In genomic region chr21:33959680-33960079, GRCh38 we compare ENCODE assay signal across 29 cellular contexts.
"Had no signal": no experiment of that assay in that cellular context is flagged by ENCODE, and none has a peak within 500 bp of the region (broad histone marks: within the 10 kb centered on the region; RNA-seq: fewer than 3 reads in every experiment).

No MANE protein-coding gene starts in this region.

- H3K9me3 ChIP-seq: lower lobe of right lung, pancreas, prostate gland had no signal

- H3K36me3 Mint-ChIP-seq: type B pancreatic cell had no signal

- H3K9me3 Mint-ChIP-seq: type B pancreatic cell had no signal

- H3K4me3 ChIP-seq: left lung, lower lobe of right lung, pancreas, prostate gland, skin epidermis, spleen, tibial nerve, uterus had no signal

- H3K4me1 ChIP-seq: left lung, lower lobe of right lung, pancreas, prostate gland, spleen, tibial nerve, uterus had no signal

- FAIRE-seq: islet of Langerhans, kidney, pancreas had no signal

- H3K4me3 Mint-ChIP-seq: immature natural killer cell; naive thymus-derived CD8-positive, alpha-beta T cell; nephron; neural crest cell; stimulated activated memory B cell treated with anti-CD40 and anti-IgM and Interleukin-4, amounts not matched to agents 10 μg/mL and 1 μg/mL and 100 μg/mL, for 72 hours; stimulated activated naive CD8-positive, alpha-beta T cell treated with anti-CD3 and anti-CD28 coated beads, Interleukin-15, amount 100 ng/mL, for 72 hours; type B pancreatic cell had no signal

- H3K4me1 Mint-ChIP-seq: nephron, neural crest cell had no signal

- H3K27ac ChIP-seq: left lung, lower lobe of right lung, pancreas, prostate gland, skin epidermis, spleen, tibial nerve, uterus had no signal

- H3K27ac Mint-ChIP-seq: immature natural killer cell; nephron; stimulated activated memory B cell treated with anti-CD40 and anti-IgM and Interleukin-4, amounts not matched to agents 10 μg/mL and 1 μg/mL and 100 μg/mL, for 72 hours; stimulated activated naive CD8-positive, alpha-beta T cell treated with anti-CD3 and anti-CD28 coated beads, Interleukin-15, amount 100 ng/mL, for 72 hours; type B pancreatic cell had no signal

- ATAC-seq: left colon; left lung; lower lobe of right lung; naive thymus-derived CD8-positive, alpha-beta T cell; pancreas; right cardiac atrium; sciatic nerve; stimulated activated memory B cell treated with anti-CD40 and anti-IgM and Interleukin-4, amounts not matched to agents 10 μg/mL and 1 μg/mL and 100 μg/mL, for 72 hours; stimulated activated naive CD8-positive, alpha-beta T cell treated with anti-CD3 and anti-CD28 coated beads, Interleukin-15, amount 100 ng/mL, for 72 hours had no signal

- H3K36me3 ChIP-seq: left lung, lower lobe of right lung, pancreas, prostate gland, spleen, tibial nerve, uterus had no signal

- DNase-seq: hypothalamus; immature natural killer cell; kidney; left colon; left lung; lower lobe of right lung; mammary epithelial cell; mesenchymal stem cell; naive thymus-derived CD8-positive, alpha-beta T cell; nucleus accumbens; pancreas; posterior cingulate gyrus; retina; right cardiac atrium; spleen; stimulated activated CD4-positive, alpha-beta T cell treated with anti-CD3 and anti-CD28 coated beads, Interleukin-4, amount 100 ng/mL, for 24 hours; stimulated activated naive CD4-positive, alpha-beta T cell treated with Interleukin-2 at 50 U/mL for 16 hours; stimulated activated naive CD8-positive, alpha-beta T cell treated with anti-CD3 and anti-CD28 coated beads, Interleukin-15, amount 100 ng/mL, for 72 hours; substantia nigra; uterus had no signal
